ENCODE assay signal across 8 cellular contexts in the genomic region with DNA sequence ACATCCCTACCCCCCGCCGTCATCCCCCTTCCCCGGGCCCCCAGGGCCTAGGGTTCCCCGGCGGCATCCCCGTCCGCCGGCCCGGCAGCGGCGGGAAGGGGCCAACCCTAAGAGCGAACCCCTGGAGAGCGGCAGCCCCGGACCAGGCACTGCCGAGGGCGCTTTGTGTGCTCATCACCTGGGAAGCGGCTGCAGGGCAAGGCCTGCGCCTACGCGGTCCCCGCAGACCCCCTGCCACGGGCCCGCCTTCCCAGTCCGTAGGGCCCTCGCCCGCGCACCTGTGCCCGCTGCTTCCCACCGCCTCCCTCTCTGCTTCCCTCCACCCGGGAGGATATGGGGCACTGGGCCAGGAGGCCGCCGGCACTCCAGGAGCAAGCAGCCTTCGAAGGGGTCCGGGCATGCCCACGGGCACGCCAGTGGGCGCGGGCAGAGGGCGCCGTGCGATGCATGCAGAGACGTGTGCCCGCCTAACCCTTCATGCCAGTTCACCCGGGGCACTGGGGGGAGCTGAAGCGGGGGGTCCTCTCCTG. TPM values are rescaled to one million over a fixed set of nuclear protein-coding genes. Genes with fewer than 3 reads are reported as not detected.
DNase-seq lines count a peak whose midpoint lies in the region; ATAC-seq and TF ChIP-seq lines count a peak whose summit lies in the region.

No MANE protein-coding gene starts in this region.

- peak overlapping the region; percentile 64 for H3K4me2 ChIP-seq in SU-DHL-6 (ENCODE audit: low read depth, low read length, poor library complexity, severe bottlenecking)

- TF ChIP-seq CTCF in SU-DHL-6 (IDR thresholded peaks at IDR 0.05; ENCODE audit: insufficient read depth, low read length, poor library complexity, severe bottlenecking) (no peak), suprapubic skin (IDR thresholded peaks at IDR 0.05) (no peak), adrenal gland (IDR thresholded peaks at IDR 0.05) (no peak)

- no peak overlapping the region for H3K27ac Mint-ChIP-seq in activated naive CD4-positive, alpha-beta T cell treated with anti-CD3 and anti-CD28 coated beads, Interleukin-2, amount 50 U/mL, for 72 hours

- intact Hi-C loops in adrenal gland (cut with DNase I): no loop called here

- 0 out of 2 replicates have a peak, but pooled peaks cover 7% of the 10 kb centered on the region for H3K79me2 ChIP-seq in SU-DHL-6 (ENCODE audit: insufficient read depth, low read length)

- no peaks in the 10 kb centered on the region for H3K27me3 ChIP-seq in SU-DHL-6 (ENCODE audit: low read length)
- H3K27me3 ChIP-seq in iPS-15b (ENCODE audit: control insufficient read depth, insufficient read depth, low read length): no peaks in the 10 kb centered on the region
- no peaks in the 10 kb centered on the region for H3K27me3 ChIP-seq in suprapubic skin
- no peaks in the 10 kb centered on the region for H3K27me3 ChIP-seq in adrenal gland

- TF ChIP-seq POLR2A in suprapubic skin (IDR thresholded peaks at IDR 0.05) (no peak), adrenal gland (IDR thresholded peaks at IDR 0.05) (no peak)

- no peak for TF ChIP-seq EP300 in suprapubic skin (IDR thresholded peaks at IDR 0.05)

- peak; percentile 0 to 6 for ATAC-seq in activated naive CD4-positive, alpha-beta T cell treated with anti-CD3 and anti-CD28 coated beads, Interleukin-2, amount 50 U/mL, for 72 hours
- no peak for ATAC-seq in HG03175 (IDR thresholded peaks at IDR 0.05; ENCODE audit: unreplicated experiment)

- no peaks in the 10 kb centered on the region for H3K9me3 ChIP-seq in SU-DHL-6 (ENCODE audit: insufficient read depth, low read length)
- no peaks in the 10 kb centered on the region for H3K9me3 ChIP-seq in iPS-15b (ENCODE audit: control insufficient read depth, insufficient read depth, low read length)
- H3K9me3 ChIP-seq in suprapubic skin: no peaks in the 10 kb centered on the region
- no peaks in the 10 kb centered on the region for H3K9me3 ChIP-seq in adrenal gland (replicated peaks in 1 of 3)

- H3K9me2 ChIP-seq in SU-DHL-6 (replicated peaks; ENCODE audit: insufficient read depth, low read length): no peaks in the 10 kb centered on the region

- no peaks in the 10 kb centered on the region for H3K4me1 ChIP-seq in iPS-15b (ENCODE audit: control insufficient read depth, insufficient read depth, low read length)
- peaks cover 57% of the 10 kb centered on the region for H3K4me1 ChIP-seq in suprapubic skin
- peaks cover 6 to 8% of the 10 kb centered on the region in 2 donors for H3K4me1 ChIP-seq in adrenal gland (replicated peaks in 1 of 2)

- H4K20me1 ChIP-seq in SU-DHL-6 (ENCODE audit: low read depth, low read length): no peaks in the 10 kb centered on the region

- peak overlapping the region; percentile 52 for H3K9ac ChIP-seq in SU-DHL-6 (ENCODE audit: low read length)
- H3K9ac ChIP-seq in iPS-15b (ENCODE audit: low read depth, low read length): no peak overlapping the region

- H3K27ac ChIP-seq in SU-DHL-6 (ENCODE audit: low read depth, low read length) (no peak overlapping the region), suprapubic skin (peak overlapping the region; percentile 68), adrenal gland (peak overlapping the region in 2 of 5 donors; percentile 57 to 66)

- 61% methylated on average over 24 of the region's 45 CpGs for WGBS in suprapubic skin
- 22 to 71% (median 44%) methylated on average over 13 to 43 of the region's 45 CpGs; no CpG with 5 or more reads in 1 of the 4 donors for WGBS in adrenal gland, 4 donors

- peaks cover 5 to 6% of the 10 kb centered on the region in 2 donors for H3K36me3 Mint-ChIP-seq in activated naive CD4-positive, alpha-beta T cell treated with anti-CD3 and anti-CD28 coated beads, Interleukin-2, amount 50 U/mL, for 72 hours

- no peak for DNase-seq in activated naive CD4-positive, alpha-beta T cell treated with anti-CD3 and anti-CD28 coated beads, Interleukin-2, amount 50 U/mL, for 72 hours (ENCODE audit: low spot score in 2 of 2)
- no peak for DNase-seq in activated naive CD4-positive, alpha-beta T cell (lab: John Stamatoyannopoulos, UW)
- DNase-seq in suprapubic skin (ENCODE audit: low spot score in 2 of 2) (no peak), nucleus accumbens (lab: John Stamatoyannopoulos, UW) (no peak), adrenal gland (no peak)

- H3K36me3 ChIP-seq in SU-DHL-6 (ENCODE audit: low read length): no peaks in the 10 kb centered on the region
- H3K36me3 ChIP-seq in iPS-15b (ENCODE audit: control insufficient read depth, insufficient read depth, low read length): peaks cover 22% of the 10 kb centered on the region
- peaks cover 8% of the 10 kb centered on the region for H3K36me3 ChIP-seq in suprapubic skin
- peaks cover 0 to 14% of the 10 kb centered on the region in 2 donors for H3K36me3 ChIP-seq in adrenal gland (replicated peaks in 1 of 2)

- no peaks in the 10 kb centered on the region for H3K9me3 Mint-ChIP-seq in activated naive CD4-positive, alpha-beta T cell treated with anti-CD3 and anti-CD28 coated beads, Interleukin-2, amount 50 U/mL, for 72 hours

- H3F3A ChIP-seq in SU-DHL-6 (ENCODE audit: insufficient read depth): no peaks in the 10 kb centered on the region

- H3K4me3 ChIP-seq in SU-DHL-6 (ENCODE audit: insufficient read depth, low read length, poor library complexity, severe bottlenecking): peak overlapping the region; percentile 43
- H3K4me3 ChIP-seq in iPS-15b (ENCODE audit: low read depth, low read length): peak overlapping the region; percentile 56
- H3K4me3 ChIP-seq in suprapubic skin: peak overlapping the region; percentile 67
- peak overlapping the region in 1 of 4 donors; percentile 64 for H3K4me3 ChIP-seq in adrenal gland

- peak overlapping the region; percentile 13 for H2AFZ ChIP-seq in SU-DHL-6 (ENCODE audit: low read depth, low read length, severe bottlenecking)

RNA-seq across cellular contexts. Expression of gene FLNA, which starts 2.6 kb away (rescaled TPM):
- 100 to 1,000 TPM; 690 to 932 TPM for total RNA-seq in activated naive CD4-positive, alpha-beta T cell treated with anti-CD3 and anti-CD28 coated beads, Interleukin-2, amount 50 U/mL, for 72 hours
- total RNA-seq in suprapubic skin (100 to 1,000 TPM; 374 to 402 (median 386) TPM), adrenal gland (100 to 1,000 TPM; 334 to 979 (median 504) TPM)
- 100 to 1,000 TPM; 169 to 861 (median 612) TPM for polyA plus RNA-seq in adrenal gland

RNA-seq across cellular contexts. Expression of gene EMD, which starts 7.3 kb away (rescaled TPM):
- total RNA-seq in activated naive CD4-positive, alpha-beta T cell treated with anti-CD3 and anti-CD28 coated beads, Interleukin-2, amount 50 U/mL, for 72 hours: 10 to 100 TPM; 79.3 to 83.0 TPM
- 10 to 100 TPM; 34.4 to 57.0 (median 53.0) TPM for total RNA-seq in suprapubic skin
- total RNA-seq in adrenal gland: 10 to 100 TPM; 22.5 to 82.7 (median 48.1) TPM
- 10 to 100 TPM; 75.9 to 95.2 (median 79.1) TPM for polyA plus RNA-seq in adrenal gland

RNA-seq across cellular contexts. Expression of gene RPL10, which starts 26.3 kb away (rescaled TPM):
- total RNA-seq in activated naive CD4-positive, alpha-beta T cell treated with anti-CD3 and anti-CD28 coated beads, Interleukin-2, amount 50 U/mL, for 72 hours: 1,000 to 10,000 TPM; 1,357 to 2,520 TPM
- total RNA-seq in suprapubic skin: 1,000 to 10,000 TPM; 3,684 to 7,390 (median 6,600) TPM
- total RNA-seq in adrenal gland: 1,000 to 10,000 TPM in 7 of 8 donors, 100 to 1,000 TPM in 1; 626 to 5,287 (median 2,443) TPM
- 1,000 to 10,000 TPM; 1,725 to 3,645 (median 2,430) TPM for polyA plus RNA-seq in adrenal gland

RNA-seq across cellular contexts. Expression of gene DNASE1L1, which starts 37.2 kb away (rescaled TPM):
- 10 to 100 TPM; 14.7 to 20.6 TPM for total RNA-seq in activated naive CD4-positive, alpha-beta T cell treated with anti-CD3 and anti-CD28 coated beads, Interleukin-2, amount 50 U/mL, for 72 hours
- total RNA-seq in suprapubic skin: 10 to 100 TPM; 14.6 to 30.7 (median 21.2) TPM
- total RNA-seq in adrenal gland: 100 to 1,000 TPM in 1 of 8 donors, 10 to 100 TPM in 7; 29.4 to 101 (median 55.5) TPM
- polyA plus RNA-seq in adrenal gland: 10 to 100 TPM; 17.2 to 48.0 (median 42.7) TPM

RNA-seq across cellular contexts. Expression of gene TAFAZZIN, which starts 39.5 kb away (rescaled TPM):
- 10 to 100 TPM; 24.7 to 62.4 TPM for total RNA-seq in activated naive CD4-positive, alpha-beta T cell treated with anti-CD3 and anti-CD28 coated beads, Interleukin-2, amount 50 U/mL, for 72 hours
- total RNA-seq in suprapubic skin: 100 to 1,000 TPM in 1 of 4 donors, 10 to 100 TPM in 3; 37.7 to 122 (median 47.8) TPM
- 10 to 100 TPM; 18.1 to 47.1 (median 26.6) TPM for total RNA-seq in adrenal gland
- polyA plus RNA-seq in adrenal gland: 100 to 1,000 TPM in 2 of 3 donors, 1 to 10 TPM in 1; 8.6 to 142 (median 103) TPM
